8 cellular contexts compared by ENCODE assay signal in genomic region chr19:39824143-39825092, GRCh38. TPM values are rescaled to one million over a fixed set of nuclear protein-coding genes. Genes with fewer than 3 reads are reported as not detected.
DNase-seq lines count a peak whose midpoint lies in the region; ATAC-seq and TF ChIP-seq lines count a peak whose summit lies in the region.

No MANE protein-coding gene starts in this region.

- CTCF ChIA-PET in activated naive CD4-positive, alpha-beta T cell treated with anti-CD3 and anti-CD28 coated beads for 36 hours (lab: Charles Lee), result interaction anchor here (1.0 kb wide), 1 partner anchor 20 kb away, joined by 4 read pairs; no protein-coding TSS in a partner anchor

- no peak overlapping the region for H3K4me3 Mint-ChIP-seq in activated naive CD4-positive, alpha-beta T cell treated with anti-CD3 and anti-CD28 coated beads for 36 hours
- no peak overlapping the region for H3K4me3 Mint-ChIP-seq in glutamatergic neuron (ENCODE audit: unreplicated experiment)

- no peak overlapping the region for H3K27ac Mint-ChIP-seq in activated naive CD4-positive, alpha-beta T cell treated with anti-CD3 and anti-CD28 coated beads for 36 hours
- no peak overlapping the region for H3K27ac Mint-ChIP-seq in glutamatergic neuron (ENCODE audit: unreplicated experiment)

- no peaks in the 10 kb centered on the region for H3K27me3 ChIP-seq in suprapubic skin

- peak; percentile 97 for DNase-seq in DMS114 treated with DMSO at 0.1 percent for 48 hours (lab: John Stamatoyannopoulos, UW; ENCODE audit: unreplicated experiment)
- DNase-seq in KG1 (lab: John Stamatoyannopoulos, UW), result peak; percentile 12
- DNase-seq in SHP77 treated with DMSO at 0.1 percent for 48 hours (lab: John Stamatoyannopoulos, UW), result peak; percentile 100
- DNase-seq in activated naive CD4-positive, alpha-beta T cell treated with anti-CD3 and anti-CD28 coated beads for 36 hours, result peak; percentile 95
- peak; percentile 87 for DNase-seq in glutamatergic neuron
- DNase-seq in occipital lobe (lab: John Stamatoyannopoulos, UW), result peak; percentile 95
- peak; percentile 92 to 94 for DNase-seq in suprapubic skin (ENCODE audit: low spot score in 2 of 2)

- peak overlapping the region; percentile 59 for H3K27ac ChIP-seq in suprapubic skin

- no peaks in the 10 kb centered on the region for H3K27me3 Mint-ChIP-seq in activated naive CD4-positive, alpha-beta T cell treated with anti-CD3 and anti-CD28 coated beads for 36 hours (ENCODE audit: low read depth)
- peaks cover 3% of the 10 kb centered on the region for H3K27me3 Mint-ChIP-seq in glutamatergic neuron (ENCODE audit: unreplicated experiment)

- no peak for TF ChIP-seq POLR2A in suprapubic skin (IDR thresholded peaks at IDR 0.05)

- peak; percentile 50 for ATAC-seq in GM21526 (IDR thresholded peaks at IDR 0.05; ENCODE audit: low FRiP score, unreplicated experiment)

- no peak for TF ChIP-seq EP300 in suprapubic skin (IDR thresholded peaks at IDR 0.05)

- peaks cover 7% of the 10 kb centered on the region for H3K4me1 Mint-ChIP-seq in activated naive CD4-positive, alpha-beta T cell treated with anti-CD3 and anti-CD28 coated beads for 36 hours (ENCODE audit: low read depth)
- peaks cover 11% of the 10 kb centered on the region for H3K4me1 Mint-ChIP-seq in glutamatergic neuron (ENCODE audit: low read depth, unreplicated experiment)

- TF ChIP-seq CTCF in glutamatergic neuron (IDR thresholded peaks at IDR 0.05; ENCODE audit: partially characterized antibody, unreplicated experiment) (no peak), suprapubic skin (IDR thresholded peaks at IDR 0.05) (peak in 1 of 2 donors; percentile 29)

- H3K4me3 ChIP-seq in suprapubic skin, result peak overlapping the region; percentile 87

- no peaks in the 10 kb centered on the region for H3K9me3 ChIP-seq in suprapubic skin

- WGBS in suprapubic skin, result 5% methylated on average over 26 of the region's 47 CpGs

- peaks cover 40% of the 10 kb centered on the region for H3K36me3 ChIP-seq in suprapubic skin

- peaks cover 10% of the 10 kb centered on the region for H3K36me3 Mint-ChIP-seq in activated naive CD4-positive, alpha-beta T cell treated with anti-CD3 and anti-CD28 coated beads for 36 hours (ENCODE audit: low read depth)
- H3K36me3 Mint-ChIP-seq in glutamatergic neuron (ENCODE audit: unreplicated experiment), result peaks cover 8% of the 10 kb centered on the region

- no peaks in the 10 kb centered on the region for H3K9me3 Mint-ChIP-seq in activated naive CD4-positive, alpha-beta T cell treated with anti-CD3 and anti-CD28 coated beads for 36 hours
- H3K9me3 Mint-ChIP-seq in glutamatergic neuron (ENCODE audit: unreplicated experiment), result peaks cover 3% of the 10 kb centered on the region

- peaks cover 15% of the 10 kb centered on the region for H3K4me1 ChIP-seq in suprapubic skin

- intact Hi-C loops in activated naive CD4-positive, alpha-beta T cell treated with anti-CD3 and anti-CD28 coated beads for 36 hours (cut with micrococcal nuclease), result loop anchor here (1.0 kb wide), 1 partner anchor 10 kb away; the partner anchor contains the start of gene DYRK1B

RNA-seq across cellular contexts. Expression of gene DYRK1B, which starts 9.5 kb away (rescaled TPM):
- total RNA-seq in activated naive CD4-positive, alpha-beta T cell treated with anti-CD3 and anti-CD28 coated beads for 36 hours, result 1 to 10 TPM; 6.1 to 6.6 TPM
- 86.3 TPM for total RNA-seq in glutamatergic neuron (ENCODE audit: unreplicated experiment)
- total RNA-seq in occipital lobe, result 16.7 TPM
- total RNA-seq in suprapubic skin, result 10 to 100 TPM; 17.9 to 31.7 (median 24.2) TPM

RNA-seq across cellular contexts. Expression of gene FBL, which starts 21.8 kb away (rescaled TPM):
- 100 to 1,000 TPM; 742 to 785 TPM for total RNA-seq in activated naive CD4-positive, alpha-beta T cell treated with anti-CD3 and anti-CD28 coated beads for 36 hours
- total RNA-seq in glutamatergic neuron (ENCODE audit: unreplicated experiment) (119 TPM), occipital lobe (217 TPM), suprapubic skin (100 to 1,000 TPM; 193 to 333 (median 273) TPM)

RNA-seq across cellular contexts. Expression of gene LEUTX, which starts 45.8 kb away (rescaled TPM):
- not detected for total RNA-seq in activated naive CD4-positive, alpha-beta T cell treated with anti-CD3 and anti-CD28 coated beads for 36 hours
- total RNA-seq in glutamatergic neuron (ENCODE audit: unreplicated experiment) (1.6 TPM), occipital lobe (not detected), suprapubic skin (not detected)

Comparison
In these comparisons a context has a peak if more than half of its experiments do, and no peak if none do; other contexts are left out.
1. Peak in every context shown above with its lines: DNase-seq, ATAC-seq, H3K4me3 ChIP-seq and H3K27ac ChIP-seq.
2. DNase-seq: peak in every context shown above with its lines; median percentile 100 in SHP77 treated with DMSO at 0.1 percent for 48 hours; 97 in DMS114 treated with DMSO at 0.1 percent for 48 hours; 95 in activated naive CD4-positive, alpha-beta T cell treated with anti-CD3 and anti-CD28 coated beads for 36 hours; 95 in occipital lobe; 93 in suprapubic skin; 87 in glutamatergic neuron; 12 in KG1.